In genomic region chr6:26280409-26280808, GRCh38 we compare ENCODE assay signal across 26 cellular contexts.
A peak's percentile ranks its signal among the peaks of the same experiment; 100 is the strongest.
DNase-seq lines count a peak whose midpoint lies in the region; ATAC-seq, FAIRE-seq and TF ChIP-seq lines count a peak whose summit lies in the region.
"Had no signal": no experiment of that assay in that cellular context is flagged by ENCODE, and none has a peak within 500 bp of the region (broad histone marks: within the 10 kb centered on the region; RNA-seq: fewer than 3 reads in every experiment).

No MANE protein-coding gene starts in this region.

- H4K20me1 ChIP-seq in DND-41 (ENCODE audit: insufficient read depth, low read length) = no peaks in the 10 kb centered on the region
- no peaks in the 10 kb centered on the region for H4K20me1 ChIP-seq in OCI-LY1 (ENCODE audit: insufficient read depth, low read length)

- no peaks in the 10 kb centered on the region for H3K9me3 ChIP-seq in DND-41 (ENCODE audit: insufficient read depth, low read length, severe bottlenecking)
- H3K9me3 ChIP-seq in OCI-LY1 (ENCODE audit: low read length) = no peaks in the 10 kb centered on the region
- no peaks in the 10 kb centered on the region for H3K9me3 ChIP-seq in WERI-Rb-1 (ENCODE audit: severe bottlenecking)
- H3K9me3 ChIP-seq: left ventricle myocardium inferior had no signal

- no peak overlapping the region for H3K27ac Mint-ChIP-seq in neural crest cell (ENCODE audit: unreplicated experiment)
- H3K27ac Mint-ChIP-seq: stimulated activated naive CD8-positive, alpha-beta T cell treated with anti-CD3 and anti-CD28 coated beads, Interleukin-15, amount 100 ng/mL, for 72 hours had no signal

- H3K27me3 ChIP-seq in DND-41 (ENCODE audit: insufficient read depth, low read length, poor library complexity) = no peaks in the 10 kb centered on the region
- no peaks in the 10 kb centered on the region for H3K27me3 ChIP-seq in OCI-LY1 (ENCODE audit: insufficient read depth, low read length)
- H3K27me3 ChIP-seq in WERI-Rb-1 (ENCODE audit: insufficient read depth, low read depth, severe bottlenecking) = no peaks in the 10 kb centered on the region

- H2AFZ ChIP-seq in DND-41 (ENCODE audit: low read depth, low read length) (no peak overlapping the region; the same call in 1 of the 2 replicates), OCI-LY1 (ENCODE audit: low read length) (no peak overlapping the region)

- no peak overlapping the region for H3K4me2 ChIP-seq in DND-41 (ENCODE audit: insufficient read depth, low read length)
- H3K4me2 ChIP-seq in OCI-LY1 (ENCODE audit: low read length) = no peak overlapping the region

- no peaks in the 10 kb centered on the region for H3K9me2 ChIP-seq in OCI-LY1 (ENCODE audit: low read depth, low read length)

- DNase-seq in NCI-H748 (lab: John Stamatoyannopoulos, UW; ENCODE audit: unreplicated experiment) (peak; percentile 26), NCI-H748 treated with DMSO at 0.1 percent for 48 hours (lab: John Stamatoyannopoulos, UW) (no peak), DND-41 (no peak), neural crest cell (ENCODE audit: low read depth, low spot score) (no peak), WERI-Rb-1 (no peak), GM12891 (ENCODE audit: insufficient read length, low spot score) (no peak)
- DNase-seq: ACHN; activated CD4-positive, alpha-beta T cell treated with anti-CD3 and anti-CD28 coated beads for 48 hours; activated naive CD4-positive, alpha-beta T cell; activated T-cell treated with anti-CD3 and anti-CD28 coated beads, Interleukin-2, amount 50 U/mL, for 4 hours; DMS79 treated with DMSO at 0.1 percent for 48 hours; effector CD4-positive, alpha-beta T cell; glutamatergic neuron; islet precursor cell; Karpas-422; left ventricle myocardium inferior; mesendoderm; NCI-H2227 treated with DMSO at 0.1 percent for 48 hours; NCI-H526 treated with DMSO at 0.1 percent for 48 hours; occipital lobe; Right ventricle myocardium superior; stimulated activated naive CD8-positive, alpha-beta T cell treated with anti-CD3 and anti-CD28 coated beads, Interleukin-15, amount 100 ng/mL, for 72 hours had no signal

- H3K79me2 ChIP-seq in DND-41 (ENCODE audit: insufficient read depth, low read length) = peaks cover 11% of the 10 kb centered on the region
- H3K79me2 ChIP-seq in OCI-LY1 (ENCODE audit: insufficient read depth, low read length) = no peaks in the 10 kb centered on the region

- H3K4me1 ChIP-seq in DND-41 (ENCODE audit: insufficient read depth, low read length) (peaks cover 51% of the 10 kb centered on the region), OCI-LY1 (ENCODE audit: insufficient read depth, low read length, severe bottlenecking) (peaks cover 44% of the 10 kb centered on the region)

- no peak for FAIRE-seq in GM12891 (lab: Jason Lieb, UNC)
- FAIRE-seq: colon, GM18507 had no signal

- H3K27ac ChIP-seq in DND-41 (ENCODE audit: low read length) (peak overlapping the region; percentile 64), OCI-LY1 (ENCODE audit: low read depth, low read length, poor library complexity, severe bottlenecking) (peak overlapping the region; percentile 98), WERI-Rb-1 (no peak overlapping the region)
- H3K27ac ChIP-seq: epithelial cell of prostate, left ventricle myocardium inferior had no signal

- H3K4me3 Mint-ChIP-seq in neural crest cell = peak overlapping the region; percentile 69
- H3K4me3 Mint-ChIP-seq: activated T-cell treated with anti-CD3 and anti-CD28 coated beads, Interleukin-2, amount 50 U/mL, for 4 hours; stimulated activated naive CD8-positive, alpha-beta T cell treated with anti-CD3 and anti-CD28 coated beads, Interleukin-15, amount 100 ng/mL, for 72 hours had no signal

- no peaks in the 10 kb centered on the region; the same call in 1 of the 2 replicates for H3K36me3 ChIP-seq in DND-41 (ENCODE audit: insufficient read depth, low read length)
- H3K36me3 ChIP-seq in OCI-LY1 (ENCODE audit: insufficient read depth, low read length) = no peaks in the 10 kb centered on the region
- peaks cover 7% of the 10 kb centered on the region; the same call in 1 of the 2 replicates for H3K36me3 ChIP-seq in WERI-Rb-1

- H3K4me1 Mint-ChIP-seq in neural crest cell = peaks cover 54% of the 10 kb centered on the region

- TF ChIP-seq CTCF in DND-41 (IDR thresholded peaks at IDR 0.05; ENCODE audit: borderline replicate concordance, extremely low read depth, low read length, poor library complexity, severe bottlenecking) = no peak
- TF ChIP-seq CTCF in OCI-LY1 (IDR thresholded peaks at IDR 0.05; ENCODE audit: low read length) = no peak
- no peak for TF ChIP-seq CTCF in neural crest cell (conservative IDR thresholded peaks at IDR 0.05)
- no peak for TF ChIP-seq CTCF in WERI-Rb-1 (IDR thresholded peaks at IDR 0.05; ENCODE audit: low read depth, low read length)

- H3K9ac ChIP-seq in DND-41 (ENCODE audit: low read depth, low read length) = no peak overlapping the region; the same call in 1 of the 2 replicates
- H3K9ac ChIP-seq in OCI-LY1 (ENCODE audit: low read length) = no peak overlapping the region; the same call in 1 of the 2 replicates

- H3K4me3 ChIP-seq in DND-41 (ENCODE audit: low read depth in 1 of 2, low read length in 2 of 2) (no peak overlapping the region), OCI-LY1 (ENCODE audit: low read depth, low read length, poor library complexity, severe bottlenecking) (no peak overlapping the region), WERI-Rb-1 (ENCODE audit: low read depth, low read length) (no peak overlapping the region)
- H3K4me3 ChIP-seq: left ventricle myocardium inferior had no signal

- peaks cover 3% of the 10 kb centered on the region for H3K9me3 Mint-ChIP-seq in neural crest cell
- H3K9me3 Mint-ChIP-seq: activated T-cell treated with anti-CD3 and anti-CD28 coated beads, Interleukin-2, amount 50 U/mL, for 4 hours; stimulated activated naive CD8-positive, alpha-beta T cell treated with anti-CD3 and anti-CD28 coated beads, Interleukin-15, amount 100 ng/mL, for 72 hours had no signal

- H3K27me3 Mint-ChIP-seq in neural crest cell (ENCODE audit: low read depth) = peaks cover 4% of the 10 kb centered on the region
- H3K27me3 Mint-ChIP-seq: stimulated activated naive CD8-positive, alpha-beta T cell treated with anti-CD3 and anti-CD28 coated beads, Interleukin-15, amount 100 ng/mL, for 72 hours had no signal

- peaks cover 7% of the 10 kb centered on the region; the same call in 1 of the 2 replicates for H3F3A ChIP-seq in OCI-LY1 (ENCODE audit: insufficient read depth, low read length)

- TF ChIP-seq POLR2A in GM12891 (IDR thresholded peaks at IDR 0.05; ENCODE audit: low read depth, low read length) = no peak

- ATAC-seq in DND-41 (ENCODE audit: insufficient read depth, low read depth) = no peak
- ATAC-seq: activated T-cell treated with anti-CD3 and anti-CD28 coated beads, Interleukin-2, amount 50 U/mL, for 4 hours; stimulated activated naive CD8-positive, alpha-beta T cell treated with anti-CD3 and anti-CD28 coated beads, Interleukin-15, amount 100 ng/mL, for 72 hours had no signal

- H3K36me3 Mint-ChIP-seq in neural crest cell (ENCODE audit: low read depth) = peaks cover 8% of the 10 kb centered on the region

TF ChIP-seq in GM12891, 5 proteins besides CTCF, POLR2A, EP300 and RAD21:
- TF ChIP-seq POU2F2 (IDR thresholded peaks at IDR 0.05; ENCODE audit: low read depth, low read length) (no peak), POLR2AphosphoS5 (IDR thresholded peaks at IDR 0.05; ENCODE audit: low read depth, low read length) (no peak), PAX5 (IDR thresholded peaks at IDR 0.05; ENCODE audit: insufficient read depth, low read length, severe bottlenecking) (no peak), TAF1 (IDR thresholded peaks at IDR 0.05; ENCODE audit: low read depth, low read length) (no peak), SPI1 (IDR thresholded peaks at IDR 0.05; ENCODE audit: low read depth, low read length) (no peak)
